11 cellular contexts compared by ENCODE assay signal in the genomic region with DNA sequence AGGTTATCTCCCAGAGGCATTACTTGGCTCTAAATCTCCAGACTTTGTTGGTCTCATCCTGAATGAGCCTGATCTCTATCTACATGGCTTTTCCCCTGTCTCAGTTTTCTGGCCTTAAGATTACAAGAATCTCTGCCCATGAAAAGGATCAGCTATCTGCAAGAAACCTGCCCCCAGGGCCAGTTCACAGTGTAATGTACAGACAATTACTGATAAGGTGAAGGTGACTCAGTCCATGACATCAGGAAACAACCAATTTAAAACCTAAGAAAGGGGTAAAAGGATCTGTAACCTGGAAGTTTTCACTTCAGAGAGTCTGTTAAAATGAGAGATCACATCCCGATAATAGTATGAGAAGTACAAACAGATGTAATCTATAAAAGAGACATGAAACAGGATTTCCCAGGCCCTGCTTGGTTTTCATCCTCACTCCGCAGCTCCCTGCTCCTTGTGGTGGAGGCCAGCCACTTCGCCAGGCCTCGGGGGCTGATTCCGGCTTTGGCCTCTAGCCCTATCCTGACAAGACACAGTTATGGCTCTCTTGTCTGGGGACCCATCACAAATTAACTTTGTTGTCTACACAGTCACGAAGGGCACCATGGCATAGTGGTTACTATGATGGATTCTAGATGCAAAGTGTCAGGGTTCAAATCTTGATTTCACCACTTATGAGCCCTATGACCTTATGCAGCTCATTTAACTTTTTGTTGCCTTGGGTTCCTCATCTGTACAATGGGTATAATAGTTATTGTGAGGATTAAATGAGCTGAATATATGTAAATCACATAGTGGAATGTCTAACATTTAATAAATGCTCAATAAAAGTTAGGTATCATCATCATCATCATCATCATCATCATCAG.
DNase-seq lines count a peak whose midpoint lies in the region; FAIRE-seq and TF ChIP-seq lines count a peak whose summit lies in the region.
"Had no signal": no experiment of that assay in that cellular context is flagged by ENCODE, and none has a peak within 500 bp of the region (broad histone marks: within the 10 kb centered on the region; RNA-seq: fewer than 3 reads in every experiment).

No MANE protein-coding gene starts in this region.

- no peak overlapping the region for H2AFZ ChIP-seq in ACC112 (ENCODE audit: low read length, unreplicated experiment)

- no peak for FAIRE-seq in bronchial epithelial cell (lab: Jason Lieb, UNC)

- no peaks in the 10 kb centered on the region for H3K27me3 ChIP-seq in ACC112 (ENCODE audit: insufficient read depth, low read length)
- H3K27me3 ChIP-seq in MG63 = no peaks in the 10 kb centered on the region
- no peaks in the 10 kb centered on the region for H3K27me3 ChIP-seq in bronchial epithelial cell (ENCODE audit: control insufficient read depth, insufficient read depth, low read length)
- H3K27me3 ChIP-seq in transverse colon = no peaks in the 10 kb centered on the region
- H3K27me3 ChIP-seq: neutrophil had no signal

- 83 to 84% methylated on average over 3 to 4 of the region's 6 CpGs for WGBS in mesodermal cell (ENCODE audit: insufficient coverage in 2 of 2), 2 experiments
- 65 to 78% methylated on average over 5 to 6 of the region's 6 CpGs for WGBS in transverse colon (ENCODE audit: low coverage in 1 of 2), 2 donors

- in situ Hi-C loops in transverse colon (cut with MboI; ENCODE audit: low pct_ligation_motif_present in 1 of 4, low pct_unique_long_range_greater_than_20kb in 1 of 4, low sequenced_read_pairs in 3 of 4) = no loop called here

- H3K36me3 ChIP-seq in ACC112 (ENCODE audit: insufficient read depth, low read length) (peaks cover 5% of the 10 kb centered on the region; the same call in 1 of the 2 replicates), MG63 (peaks cover 47% of the 10 kb centered on the region), bronchial epithelial cell (ENCODE audit: control insufficient read depth, insufficient read depth, low read length) (no peaks in the 10 kb centered on the region), mesodermal cell (ENCODE audit: control insufficient read depth, insufficient read depth, low read length) (peaks cover 9% of the 10 kb centered on the region), transverse colon (no peaks in the 10 kb centered on the region)
- H3K36me3 ChIP-seq: neutrophil had no signal

- no peak for TF ChIP-seq EP300 in transverse colon (IDR thresholded peaks at IDR 0.05; ENCODE audit: low read depth)

- no peak for TF ChIP-seq CTCF in bronchial epithelial cell (IDR thresholded peaks at IDR 0.05; ENCODE audit: insufficient read depth, low read length, severe bottlenecking)
- no peak for TF ChIP-seq CTCF in transverse colon (IDR thresholded peaks at IDR 0.05)

- intact Hi-C loops in transverse colon (cut with DNase I; ENCODE audit: low total_unique reads) = no loop called here

- H3K4me1 ChIP-seq in ACC112 (ENCODE audit: control insufficient read depth, insufficient read depth, low read length, unreplicated experiment) (peaks cover 18% of the 10 kb centered on the region), mesodermal cell (ENCODE audit: control insufficient read depth, insufficient read depth, low read length, poor library complexity, severe bottlenecking) (peaks cover 47% of the 10 kb centered on the region), transverse colon (no peaks in the 10 kb centered on the region)

- TF ChIP-seq POLR2A in transverse colon (IDR thresholded peaks at IDR 0.05) = no peak

- H3K9me3 ChIP-seq in MG63 (no peaks in the 10 kb centered on the region), mesodermal cell (ENCODE audit: control insufficient read depth, low read length) (no peaks in the 10 kb centered on the region), transverse colon (no peaks in the 10 kb centered on the region)
- H3K9me3 ChIP-seq: neutrophil had no signal

- H3K79me2 ChIP-seq in ACC112 (ENCODE audit: control insufficient read depth, insufficient read depth, low read length, unreplicated experiment) = no peaks in the 10 kb centered on the region

- H3K27ac ChIP-seq in ACC112 (ENCODE audit: low read depth, low read length) (peak overlapping the region; percentile 49), mesodermal cell (ENCODE audit: low read depth, low read length, severe bottlenecking) (peak overlapping the region; percentile 87), transverse colon (no peak overlapping the region)
- H3K27ac ChIP-seq: neutrophil had no signal

- no peak overlapping the region for H3K4me3 ChIP-seq in ACC112 (ENCODE audit: low read depth, low read length)
- no peak overlapping the region for H3K4me3 ChIP-seq in MG63
- no peak overlapping the region for H3K4me3 ChIP-seq in bronchial epithelial cell (ENCODE audit: low read depth, low read length)
- no peak overlapping the region for H3K4me3 ChIP-seq in mesodermal cell (ENCODE audit: extremely low read depth, insufficient read depth, low read length, poor library complexity, severe bottlenecking)
- H3K4me3 ChIP-seq in transverse colon = no peak overlapping the region

- DNase-seq in MG63 = peak; percentile 24
- DNase-seq in bronchial epithelial cell (ENCODE audit: low read depth) = peak; percentile 80
- no peak for DNase-seq in NCI-H82 (lab: John Stamatoyannopoulos, UW)
- no peak for DNase-seq in stimulated activated CD4-positive, alpha-beta T cell treated with anti-CD3 and anti-CD28 coated beads, Interleukin-4, amount 100 ng/mL, for 24 hours
- no peak for DNase-seq in NK-92 (lab: John Stamatoyannopoulos, UW; ENCODE audit: unreplicated experiment)
- no peak for DNase-seq in transverse colon
- DNase-seq: AML-193, substantia nigra had no signal

Comparison
In these comparisons a context has a peak if more than half of its experiments do, and no peak if none do; other contexts are left out.
1. H3K27ac ChIP-seq: peak in ACC112 (single experiment) and mesodermal cell (single experiment); none in transverse colon (0 of 4).
2. DNase-seq: peak in MG63 (single experiment) and bronchial epithelial cell (single experiment); none in NCI-H82 (single experiment), stimulated activated CD4-positive, alpha-beta T cell treated with anti-CD3 and anti-CD28 coated beads, Interleukin-4, amount 100 ng/mL, for 24 hours (single experiment), NK-92 (single experiment) and transverse colon (single experiment).